In the genomic region with DNA sequence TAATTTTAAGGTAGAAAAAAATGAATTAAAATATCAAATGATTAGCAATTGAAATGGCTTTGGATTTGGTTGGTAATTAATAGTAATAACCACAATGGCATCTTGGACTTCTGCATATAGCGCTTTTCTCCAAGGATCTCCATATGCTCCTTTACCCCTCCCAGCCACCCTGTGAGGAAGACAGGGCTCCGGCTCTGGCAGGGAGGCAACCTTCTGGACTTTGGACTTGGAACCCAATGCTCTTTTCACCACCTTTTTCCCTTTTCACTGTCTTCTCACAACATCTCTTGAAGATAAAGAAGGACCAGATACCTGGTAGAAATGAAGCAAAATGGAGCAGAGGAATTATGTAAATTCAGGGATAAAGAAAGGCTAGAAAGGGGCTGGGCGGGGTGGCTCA, we compare ENCODE assay signal across 23 cellular contexts.
"Had no signal": no experiment of that assay in that cellular context is flagged by ENCODE, and none has a peak within 500 bp of the region (broad histone marks: within the 10 kb centered on the region; RNA-seq: fewer than 3 reads in every experiment).

No MANE protein-coding gene starts in this region.

- DNase-seq: hypothalamus; immature natural killer cell; kidney; left ventricle myocardium superior; lower lobe of right lung; mammary epithelial cell; mesenchymal stem cell; naive B cell; ovary; right lobe of liver; stimulated activated CD4-positive, alpha-beta T cell treated with anti-CD3 and anti-CD28 coated beads, Interleukin-12 subunit alpha, Interleukin-12 subunit beta, amount 100 ng/mL, for 4 hours; stimulated activated CD4-positive, alpha-beta T cell treated with anti-CD3 and anti-CD28 coated beads, Interleukin-15, amount 100 ng/mL, for 24 hours; stimulated activated CD4-positive, alpha-beta T cell treated with anti-CD3 and anti-CD28 coated beads, Interleukin-2, amount 100 ng/mL, for 24 hours; stimulated activated CD4-positive, alpha-beta T cell treated with anti-CD3 and anti-CD28 coated beads, Interleukin-4, amount 100 ng/mL, for 1 hour; stimulated activated naive B cell treated with anti-CD40 and anti-IgM and Interleukin-4, amounts not matched to agents 10 μg/mL and 1 μg/mL and 100 μg/mL, for 72 hours; stimulated activated naive CD8-positive, alpha-beta T cell treated with anti-CD3 and anti-CD28 coated beads, Interleukin-15, Interleukin-2, amounts not matched to agents 100 U/mL and 50 U/mL, for 24 hours; substantia nigra; uterus had no signal

- H3K4me3 ChIP-seq: lower lobe of right lung, ovary, right atrium auricular region, right lobe of liver, tibial nerve, uterus had no signal

- H3K4me1 ChIP-seq: right atrium auricular region, uterus had no signal

- H3K4me3 Mint-ChIP-seq: immature natural killer cell; natural killer cell treated with Interleukin-12 subunit alpha and Interleukin-12 subunit beta and Interleukin-15 and Interleukin-18, amount 100 ng/mL, for 72 hours; stimulated activated naive B cell treated with anti-CD40 and anti-IgM and Interleukin-4, amounts not matched to agents 10 μg/mL and 1 μg/mL and 100 μg/mL, for 72 hours; type B pancreatic cell had no signal

- H3K27ac Mint-ChIP-seq: immature natural killer cell; natural killer cell treated with Interleukin-12 subunit alpha and Interleukin-12 subunit beta and Interleukin-15 and Interleukin-18, amount 100 ng/mL, for 72 hours; type B pancreatic cell had no signal

- H3K27me3 Mint-ChIP-seq: naive B cell; natural killer cell treated with Interleukin-12 subunit alpha and Interleukin-12 subunit beta and Interleukin-15 and Interleukin-18, amount 100 ng/mL, for 72 hours; progenitor cell of endocrine pancreas; stimulated activated naive B cell treated with anti-CD40 and anti-IgM and Interleukin-4, amounts not matched to agents 10 μg/mL and 1 μg/mL and 100 μg/mL, for 72 hours; type B pancreatic cell had no signal

- H3K27ac ChIP-seq: lower lobe of right lung, ovary, right atrium auricular region, uterus had no signal

- H3K9me3 ChIP-seq: lower lobe of right lung, ovary, right atrium auricular region, right lobe of liver, tibial nerve, uterus had no signal

- H3K36me3 ChIP-seq: lower lobe of right lung, ovary, right atrium auricular region, right lobe of liver, tibial nerve, uterus had no signal

- H3K36me3 Mint-ChIP-seq: naive B cell; natural killer cell treated with Interleukin-12 subunit alpha and Interleukin-12 subunit beta and Interleukin-15 and Interleukin-18, amount 100 ng/mL, for 72 hours; type B pancreatic cell had no signal

- ATAC-seq: left ventricle myocardium superior; lower lobe of right lung; natural killer cell treated with Interleukin-12 subunit alpha and Interleukin-12 subunit beta and Interleukin-15 and Interleukin-18, amount 100 ng/mL, for 72 hours; stimulated activated naive B cell treated with anti-CD40 and anti-IgM and Interleukin-4, amounts not matched to agents 10 μg/mL and 1 μg/mL and 100 μg/mL, for 72 hours; stimulated activated naive CD8-positive, alpha-beta T cell treated with anti-CD3 and anti-CD28 coated beads, Interleukin-15, Interleukin-2, amounts not matched to agents 100 U/mL and 50 U/mL, for 24 hours had no signal

- H3K9me3 Mint-ChIP-seq: immature natural killer cell; naive B cell; natural killer cell treated with Interleukin-12 subunit alpha and Interleukin-12 subunit beta and Interleukin-15 and Interleukin-18, amount 100 ng/mL, for 72 hours; type B pancreatic cell had no signal

- H3K27me3 ChIP-seq: ovary, right atrium auricular region, right lobe of liver, tibial nerve, uterus had no signal
